Comparison of ENCODE assay signal across 2 cellular contexts in genomic region chr2:98912221-98912851, GRCh38.
A peak's percentile ranks its signal among the peaks of the same experiment; 100 is the strongest.
TF ChIP-seq lines count a peak whose summit lies in the region.

No MANE protein-coding gene starts in this region.

TF ChIP-seq in A549, 52 proteins besides CTCF, POLR2A, EP300 and RAD21 (continued from another document):
- TF ChIP-seq JUNB (IDR thresholded peaks at IDR 0.05) (0 out of 2 replicates have a peak, but pooled peaks have one; percentile 18), MYC (IDR thresholded peaks at IDR 0.05; ENCODE audit: borderline replicate concordance, low read length) (no peak), MAX (IDR thresholded peaks at IDR 0.05) (peak; percentile 67), GATA3 (IDR thresholded peaks at IDR 0.05; ENCODE audit: borderline replicate concordance) (peak; percentile 32; the same call in 1 of the 2 replicates), FOSL2 (IDR thresholded peaks at IDR 0.05) (peak; percentile 17; the same call in 1 of the 2 replicates), FOSL2 (CRISPR knock-in tag; IDR thresholded peaks at IDR 0.05) (peak; percentile 42; the same call in 1 of the 2 replicates), CBX2 (IDR thresholded peaks at IDR 0.05; ENCODE audit: borderline replicate concordance, low read depth) (no peak), HOXA7 (CRISPR knock-in tag; IDR thresholded peaks at IDR 0.05) (no peak)

TF ChIP-seq in IMR-90, 13 proteins besides CTCF, POLR2A, EP300 and RAD21 (continued from another document):
- TF ChIP-seq MAFK (IDR thresholded peaks at IDR 0.05; ENCODE audit: low read depth, low read length) = no peak
- no peak for TF ChIP-seq ELK1 (IDR thresholded peaks at IDR 0.05; ENCODE audit: borderline replicate concordance, low read depth, low read length)
- TF ChIP-seq CHD1 (IDR thresholded peaks at IDR 0.05; ENCODE audit: low read depth, low read length) = no peak
- TF ChIP-seq MAZ (IDR thresholded peaks at IDR 0.05; ENCODE audit: borderline replicate concordance, low read depth, low read length) = peak; percentile 71
- peak; percentile 88 for TF ChIP-seq BHLHE40 (IDR thresholded peaks at IDR 0.05; ENCODE audit: low read depth, low read length)
- TF ChIP-seq RFX5 (IDR thresholded peaks at IDR 0.05; ENCODE audit: low read depth, low read length) = no peak
- peak; percentile 56 for TF ChIP-seq CEBPB (IDR thresholded peaks at IDR 0.05; ENCODE audit: low read depth, low read length)
- TF ChIP-seq USF2 (IDR thresholded peaks at IDR 0.05; ENCODE audit: low read depth, low read length) = no peak
- TF ChIP-seq RCOR1 (IDR thresholded peaks at IDR 0.05; ENCODE audit: insufficient replicate concordance, low read length) = peak; percentile 44
